Comparison of ENCODE assay signal across 17 cellular contexts in the genomic region with DNA sequence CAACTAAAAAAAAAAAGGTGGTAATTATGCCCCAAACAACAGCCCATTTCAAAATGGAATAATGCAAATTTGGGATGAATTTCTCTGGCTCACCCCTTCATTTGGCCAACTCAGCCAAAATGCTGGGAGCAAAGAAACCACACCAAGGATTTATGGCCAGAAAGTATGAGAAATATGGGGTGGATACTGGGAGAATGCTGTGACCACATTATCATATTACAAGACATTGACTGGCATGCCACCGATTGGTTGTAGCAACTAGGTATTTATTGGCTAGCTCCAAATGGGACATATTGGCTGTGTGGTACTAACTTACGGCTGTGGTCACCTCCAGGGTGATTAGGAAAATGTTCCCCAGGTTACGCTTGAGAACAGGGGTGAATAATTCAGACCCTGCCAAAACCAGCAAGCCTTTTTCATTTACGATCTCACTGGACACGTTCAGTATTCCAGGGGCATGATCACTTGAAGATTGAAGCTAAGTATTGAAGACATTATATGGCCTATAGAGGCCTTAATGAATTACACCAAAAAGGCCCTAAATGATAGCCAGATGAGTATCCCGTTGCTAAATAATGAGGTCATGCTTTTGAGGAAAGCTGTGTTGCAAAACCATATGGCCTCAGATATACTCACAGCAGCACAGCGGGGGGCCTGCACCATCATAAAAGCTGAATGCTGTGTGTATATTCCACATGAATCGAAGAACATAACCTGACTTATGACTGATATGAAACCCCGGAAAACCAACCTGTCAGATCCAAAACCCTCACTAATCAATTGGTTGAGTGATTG. TPM values are rescaled to one million over a fixed set of nuclear protein-coding genes. Genes with fewer than 3 reads are reported as not detected.
DNase-seq lines count a peak whose midpoint lies in the region; ATAC-seq and TF ChIP-seq lines count a peak whose summit lies in the region.
"Had no signal": no experiment of that assay in that cellular context is flagged by ENCODE, and none has a peak within 500 bp of the region (broad histone marks: within the 10 kb centered on the region; RNA-seq: fewer than 3 reads in every experiment).

No MANE protein-coding gene starts in this region.

- TF ChIP-seq CTCF in AG10803 (conservative IDR thresholded peaks at IDR 0.05; ENCODE audit: low read length) = no peak
- TF ChIP-seq CTCF in Calu3 (IDR thresholded peaks at IDR 0.05; ENCODE audit: unreplicated experiment) = no peak
- TF ChIP-seq CTCF in GM20000 (IDR thresholded peaks at IDR 0.05; ENCODE audit: extremely low read depth, missing control alignments) = no peak

- H3K4me3 Mint-ChIP-seq in activated naive CD8-positive, alpha-beta T cell treated with anti-CD3 and anti-CD28 coated beads, Interleukin-2, amount 50 U/mL, for 24 hours = no peak overlapping the region
- H3K4me3 Mint-ChIP-seq in Calu3 (ENCODE audit: low read depth, unreplicated experiment) = no peak overlapping the region
- H3K4me3 Mint-ChIP-seq: activated CD8-positive, alpha-beta memory T cell treated with anti-CD3 and anti-CD28 coated beads, Interleukin-2, amount 10 ng/mL, durations not matched to agents 7 days and 5 days; activated naive CD4-positive, alpha-beta T cell treated with anti-CD3 and anti-CD28 coated beads, Interleukin-2, amount 10 ng/mL, durations not matched to agents 7 days and 5 days; natural killer cell treated with Interleukin-12 subunit alpha and Interleukin-12 subunit beta and Interleukin-15 and Interleukin-18, amount 100 ng/mL, for 72 hours; stimulated activated naive CD8-positive, alpha-beta T cell treated with anti-CD3 and anti-CD28 coated beads, Interleukin-15, Interleukin-2, amounts not matched to agents 100 ng/mL and 50 ng/mL, for 24 hours had no signal

- DNase-seq in AG10803 (ENCODE audit: low read depth) = peak; percentile 93
- peak; percentile 50 for DNase-seq in HS-27A (ENCODE audit: low read depth)
- DNase-seq in SW480 (ENCODE audit: low spot score) = peak; percentile 68
- peak; percentile 65 for DNase-seq in fibroblast of the conjunctiva (ENCODE audit: low read depth)
- no peak for DNase-seq in activated naive CD8-positive, alpha-beta T cell treated with anti-CD3 and anti-CD28 coated beads, Interleukin-2, amount 50 U/mL, for 24 hours
- DNase-seq in Calu3 = no peak
- DNase-seq in GM20000 (ENCODE audit: low spot score) = no peak
- DNase-seq: activated CD8-positive, alpha-beta memory T cell treated with anti-CD3 and anti-CD28 coated beads, Interleukin-2, amount 10 ng/mL, durations not matched to agents 7 days and 5 days; activated naive CD4-positive, alpha-beta T cell treated with anti-CD3 and anti-CD28 coated beads, Interleukin-2, amount 10 ng/mL, durations not matched to agents 7 days and 5 days; left cardiac atrium; MM.1S; NCI-H526 had no signal

- no peaks in the 10 kb centered on the region for H3K27me3 Mint-ChIP-seq in activated naive CD8-positive, alpha-beta T cell treated with anti-CD3 and anti-CD28 coated beads, Interleukin-2, amount 50 U/mL, for 24 hours
- H3K27me3 Mint-ChIP-seq in Calu3 (ENCODE audit: unreplicated experiment) = no peaks in the 10 kb centered on the region
- H3K27me3 Mint-ChIP-seq: activated naive CD4-positive, alpha-beta T cell treated with anti-CD3 and anti-CD28 coated beads, Interleukin-2, amount 10 ng/mL, durations not matched to agents 7 days and 5 days; natural killer cell treated with Interleukin-12 subunit alpha and Interleukin-12 subunit beta and Interleukin-15 and Interleukin-18, amount 100 ng/mL, for 72 hours; stimulated activated naive CD8-positive, alpha-beta T cell treated with anti-CD3 and anti-CD28 coated beads, Interleukin-15, Interleukin-2, amounts not matched to agents 100 ng/mL and 50 ng/mL, for 24 hours had no signal

- peaks cover 17% of the 10 kb centered on the region for H3K4me1 Mint-ChIP-seq in activated naive CD8-positive, alpha-beta T cell treated with anti-CD3 and anti-CD28 coated beads, Interleukin-2, amount 50 U/mL, for 24 hours
- no peaks in the 10 kb centered on the region for H3K4me1 Mint-ChIP-seq in Calu3 (ENCODE audit: low read depth, unreplicated experiment)

- no peak overlapping the region for H3K27ac Mint-ChIP-seq in activated naive CD8-positive, alpha-beta T cell treated with anti-CD3 and anti-CD28 coated beads, Interleukin-2, amount 50 U/mL, for 24 hours
- H3K27ac Mint-ChIP-seq in Calu3 (ENCODE audit: unreplicated experiment) = no peak overlapping the region
- H3K27ac Mint-ChIP-seq: activated CD8-positive, alpha-beta memory T cell treated with anti-CD3 and anti-CD28 coated beads, Interleukin-2, amount 10 ng/mL, durations not matched to agents 7 days and 5 days; activated naive CD4-positive, alpha-beta T cell treated with anti-CD3 and anti-CD28 coated beads, Interleukin-2, amount 10 ng/mL, durations not matched to agents 7 days and 5 days; natural killer cell treated with Interleukin-12 subunit alpha and Interleukin-12 subunit beta and Interleukin-15 and Interleukin-18, amount 100 ng/mL, for 72 hours; stimulated activated naive CD8-positive, alpha-beta T cell treated with anti-CD3 and anti-CD28 coated beads, Interleukin-15, Interleukin-2, amounts not matched to agents 100 ng/mL and 50 ng/mL, for 24 hours had no signal

- intact Hi-C loops in Calu3 (cut with micrococcal nuclease; ENCODE audit: unreplicated experiment) = no loop called here

- no peaks in the 10 kb centered on the region for H3K9me3 Mint-ChIP-seq in activated naive CD8-positive, alpha-beta T cell treated with anti-CD3 and anti-CD28 coated beads, Interleukin-2, amount 50 U/mL, for 24 hours
- no peaks in the 10 kb centered on the region for H3K9me3 Mint-ChIP-seq in Calu3 (ENCODE audit: low read depth, unreplicated experiment)

- peaks cover 3% of the 10 kb centered on the region for H3K36me3 Mint-ChIP-seq in activated naive CD8-positive, alpha-beta T cell treated with anti-CD3 and anti-CD28 coated beads, Interleukin-2, amount 50 U/mL, for 24 hours (ENCODE audit: low read depth)
- peaks cover 12% of the 10 kb centered on the region for H3K36me3 Mint-ChIP-seq in Calu3 (ENCODE audit: insufficient read depth, unreplicated experiment)
- H3K36me3 Mint-ChIP-seq: activated naive CD4-positive, alpha-beta T cell treated with anti-CD3 and anti-CD28 coated beads, Interleukin-2, amount 10 ng/mL, durations not matched to agents 7 days and 5 days had no signal

- no peak for ATAC-seq in activated naive CD8-positive, alpha-beta T cell treated with anti-CD3 and anti-CD28 coated beads, Interleukin-2, amount 50 U/mL, for 24 hours
- no peak for ATAC-seq in HG02970 (IDR thresholded peaks at IDR 0.05; ENCODE audit: low FRiP score, unreplicated experiment)
- ATAC-seq: activated CD8-positive, alpha-beta memory T cell treated with anti-CD3 and anti-CD28 coated beads, Interleukin-2, amount 10 ng/mL, durations not matched to agents 7 days and 5 days; left cardiac atrium; natural killer cell treated with Interleukin-12 subunit alpha and Interleukin-12 subunit beta and Interleukin-15 and Interleukin-18, amount 100 ng/mL, for 72 hours; Right ventricle myocardium inferior; sciatic nerve had no signal

- no peak overlapping the region for H3K4me3 ChIP-seq in AG10803 (ENCODE audit: low read length)

- CTCF ChIA-PET in Calu3 (lab: Charles Lee) = no interaction called here

- no TSS peak for BruUV-seq in Calu3 (replicated peaks; lab: Mats Ljungman, UMichigan)

RNA-seq across cellular contexts. Expression of gene FDX1, which starts 3.8 kb away (rescaled TPM):
- total RNA-seq in Calu3 (2022) = 9.1 and 10.2 TPM in 2 replicates

Comparison
In these comparisons a context has a peak if more than half of its experiments do, and no peak if none do; other contexts are left out.
1. DNase-seq: peak in AG10803 (single experiment), HS-27A (single experiment), SW480 (single experiment) and fibroblast of the conjunctiva (single experiment); none in activated naive CD8-positive, alpha-beta T cell treated with anti-CD3 and anti-CD28 coated beads, Interleukin-2, amount 50 U/mL, for 24 hours (single experiment), Calu3 (single experiment) and GM20000 (single experiment).